1 cellular context compared by ENCODE assay signal in the genomic region with DNA sequence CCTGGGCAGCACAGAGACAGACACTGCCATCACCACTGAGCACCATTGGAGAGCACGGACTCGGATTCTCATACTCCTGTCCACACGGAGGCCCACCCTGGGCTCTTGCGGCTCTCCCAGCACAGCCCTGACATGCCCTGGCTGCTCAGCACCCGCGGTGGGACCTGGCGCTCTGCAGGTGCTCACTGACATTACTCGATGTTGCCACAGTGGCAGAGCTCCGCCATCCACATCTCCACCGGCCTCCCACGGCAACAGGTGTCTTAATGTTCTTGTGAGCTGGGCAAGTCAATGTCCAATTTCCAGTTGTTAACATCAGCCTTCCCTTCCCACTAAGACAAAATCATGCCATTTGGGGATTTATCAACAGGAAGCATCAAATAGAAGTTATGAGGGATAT.
A peak's percentile ranks its signal among the peaks of the same experiment; 100 is the strongest.
TF ChIP-seq lines count a peak whose summit lies in the region.

No MANE protein-coding gene starts in this region.

TF ChIP-seq in HEK293, 187 proteins besides CTCF, POLR2A, EP300 and RAD21:
- peak; percentile 76 for TF ChIP-seq SCRT2 (tag by site-specific recombination; IDR thresholded peaks at IDR 0.05)
